13 cellular contexts compared by ENCODE assay signal in the genomic region with DNA sequence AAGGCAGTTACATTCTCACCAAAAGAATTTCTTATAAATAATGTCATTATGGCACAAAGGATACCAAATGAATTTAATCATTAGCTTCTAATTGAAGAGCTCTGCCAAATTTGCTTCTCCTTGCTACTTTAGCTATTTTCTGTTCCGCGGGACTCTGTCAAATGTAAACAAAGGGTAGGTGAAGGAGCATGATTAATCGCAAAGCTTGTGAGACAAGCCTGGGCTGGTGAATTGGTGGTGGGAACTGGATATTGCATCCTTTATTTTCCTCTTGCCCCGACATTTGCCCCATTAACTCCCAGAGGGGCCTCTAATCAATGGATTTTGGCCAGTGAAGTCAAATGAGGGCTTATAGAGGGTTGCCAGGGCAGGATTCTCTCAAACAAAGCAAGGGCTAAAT.
DNase-seq lines count a peak whose midpoint lies in the region; ATAC-seq and TF ChIP-seq lines count a peak whose summit lies in the region.
"Had no signal": no experiment of that assay in that cellular context is flagged by ENCODE, and none has a peak within 500 bp of the region (broad histone marks: within the 10 kb centered on the region; RNA-seq: fewer than 3 reads in every experiment).

No MANE protein-coding gene starts in this region.

- no peak overlapping the region for H2BK15ac ChIP-seq in neuronal stem cell (ENCODE audit: low read length)

- H3K79me1 ChIP-seq in neuronal stem cell (ENCODE audit: low read depth, low read length), result no peaks in the 10 kb centered on the region

- peaks cover 0 to 9% of the 10 kb centered on the region in 2 donors for H3K9me3 ChIP-seq in neuronal stem cell (replicated peaks in 1 of 2; ENCODE audit: control insufficient read depth in 2 of 2, insufficient read depth in 1 of 2, low read depth in 1 of 2, low read length in 2 of 2)

- H3K4me3 ChIP-seq in GM23338, result no peak overlapping the region
- no peak overlapping the region for H3K4me3 ChIP-seq in neuronal stem cell (ENCODE audit: low read length in 2 of 2)
- H3K4me3 ChIP-seq: GM12878 had no signal

- H3K36me3 ChIP-seq in GM23338 (ENCODE audit: insufficient read depth) (no peaks in the 10 kb centered on the region), neuronal stem cell (replicated peaks in 1 of 2; ENCODE audit: control insufficient read depth in 2 of 2, insufficient read depth in 2 of 2, low read length in 2 of 2) (no peaks in the 10 kb centered on the region)

- no peak overlapping the region for H2AFZ ChIP-seq in GM23338
- peak overlapping the region; percentile 65 for H2AFZ ChIP-seq in neuronal stem cell (ENCODE audit: low read length)

- H3K4me1 Mint-ChIP-seq in GM23338, result peaks cover 6% of the 10 kb centered on the region

- H3K79me2 ChIP-seq in GM23338 (replicated peaks; ENCODE audit: insufficient read depth), result no peaks in the 10 kb centered on the region

- H2BK12ac ChIP-seq in neuronal stem cell (ENCODE audit: low read length), result no peak overlapping the region

- H4K91ac ChIP-seq in neuronal stem cell (ENCODE audit: low read depth, low read length, poor library complexity), result no peak overlapping the region

- H3K9ac ChIP-seq in neuronal stem cell (ENCODE audit: low read depth, low read length, poor library complexity), result no peak overlapping the region

- ATAC-seq in GM23338 (peak; percentile 48; the same call in 2 of the 3 replicates), HG03139 (IDR thresholded peaks at IDR 0.05; ENCODE audit: unreplicated experiment) (no peak)
- ATAC-seq: GM12878; stimulated activated effector memory CD8-positive, alpha-beta T cell treated with anti-CD3 and anti-CD28 coated beads, Interleukin-12 subunit alpha, Interleukin-12 subunit beta, amount 100 ng/mL, for 72 hours; T-cell had no signal

- no peak overlapping the region for H2AK5ac ChIP-seq in neuronal stem cell (ENCODE audit: low read depth, low read length)

- WGBS in neuronal stem cell (ENCODE audit: extremely low coverage in 2 of 2, insufficient read length in 2 of 2, insufficient replicate concordance in 1 of 2), 2 donors, result no CpG with 5 or more reads among the region's 4 CpGs

- peaks cover 3% of the 10 kb centered on the region; the same call in 2 of the 3 replicates for H3K9me3 Mint-ChIP-seq in GM23338
- H3K9me3 Mint-ChIP-seq: stimulated activated effector memory CD8-positive, alpha-beta T cell treated with anti-CD3 and anti-CD28 coated beads, Interleukin-12 subunit alpha, Interleukin-12 subunit beta, amount 100 ng/mL, for 72 hours had no signal

- no peak overlapping the region for H3K4ac ChIP-seq in neuronal stem cell (ENCODE audit: low read length)

- H3K27me3 ChIP-seq in GM23338 (ENCODE audit: insufficient read depth) (no peaks in the 10 kb centered on the region), neuronal stem cell (ENCODE audit: control insufficient read depth in 3 of 3, insufficient read depth in 3 of 3, low read depth in 1 of 3, low read length in 3 of 3) (no peaks in the 10 kb centered on the region)

- TF ChIP-seq CTCF in GM23338 (conservative IDR thresholded peaks at IDR 0.05; ENCODE audit: low read depth in 2 of 2), result no peak

- H3K4me3 Mint-ChIP-seq in GM23338, result no peak overlapping the region
- H3K4me3 Mint-ChIP-seq: stimulated activated effector memory CD8-positive, alpha-beta T cell treated with anti-CD3 and anti-CD28 coated beads, Interleukin-12 subunit alpha, Interleukin-12 subunit beta, amount 100 ng/mL, for 72 hours had no signal

- peaks cover 2% of the 10 kb centered on the region for H3K27me3 Mint-ChIP-seq in GM23338 (ENCODE audit: insufficient read depth, low read depth, poor library complexity)

- no peak overlapping the region for H3K23ac ChIP-seq in neuronal stem cell (ENCODE audit: low read depth, low read length, poor library complexity)

- no peaks in the 10 kb centered on the region; the same call in 1 of the 2 replicates for H3K9me2 ChIP-seq in GM23338 (ENCODE audit: insufficient read depth)

- H2BK5ac ChIP-seq in neuronal stem cell (ENCODE audit: low read length), result no peak overlapping the region

- no peaks in the 10 kb centered on the region for H3F3A ChIP-seq in GM23338 (replicated peaks; ENCODE audit: low read depth)

- H3K4me2 ChIP-seq in GM23338 (no peak overlapping the region), neuronal stem cell (ENCODE audit: insufficient read depth, low read length, poor library complexity, severe bottlenecking) (no peak overlapping the region)

- DNase-seq in GM23338 (ENCODE audit: low spot score), result peak; percentile 21
- DNase-seq in NCI-H2171 (lab: John Stamatoyannopoulos, UW), result peak; percentile 55
- peak; percentile 36 for DNase-seq in epithelial cell of prostate (ENCODE audit: low read depth, low spot score)
- peak; percentile 21 for DNase-seq in neuronal stem cell (ENCODE audit: low spot score)
- no peak for DNase-seq in islet precursor cell
- no peak for DNase-seq in NCI-H187 (lab: John Stamatoyannopoulos, UW)
- DNase-seq: COR-L47, KG1, NCI-H524 treated with DMSO at 0.1 percent for 48 hours, T-cell had no signal

- no peak overlapping the region for H4K8ac ChIP-seq in neuronal stem cell (ENCODE audit: low read depth, low read length)

- H3K36me3 Mint-ChIP-seq in GM23338 (ENCODE audit: low read depth), result no peaks in the 10 kb centered on the region
- H3K36me3 Mint-ChIP-seq: stimulated activated effector memory CD8-positive, alpha-beta T cell treated with anti-CD3 and anti-CD28 coated beads, Interleukin-12 subunit alpha, Interleukin-12 subunit beta, amount 100 ng/mL, for 72 hours; T-cell had no signal

- no peak overlapping the region for H3K27ac Mint-ChIP-seq in GM23338
- H3K27ac Mint-ChIP-seq: stimulated activated effector memory CD8-positive, alpha-beta T cell treated with anti-CD3 and anti-CD28 coated beads, Interleukin-12 subunit alpha, Interleukin-12 subunit beta, amount 100 ng/mL, for 72 hours; T-cell had no signal

- no peaks in the 10 kb centered on the region for H4K20me1 ChIP-seq in GM23338 (replicated peaks; ENCODE audit: insufficient read depth)

- H3K18ac ChIP-seq in neuronal stem cell (ENCODE audit: low read length), result no peak overlapping the region

- H3K4me1 ChIP-seq in GM23338 (ENCODE audit: insufficient read depth) (no peaks in the 10 kb centered on the region), neuronal stem cell (ENCODE audit: control insufficient read depth in 2 of 2, insufficient read depth in 1 of 2, low read depth in 1 of 2, low read length in 2 of 2) (peaks cover 3 to 5% of the 10 kb centered on the region in 2 donors)

- H3K14ac ChIP-seq in neuronal stem cell (ENCODE audit: low read length), result no peak overlapping the region

- H2BK120ac ChIP-seq in neuronal stem cell (ENCODE audit: low read depth, low read length), result no peak overlapping the region

- no peak overlapping the region for H3K27ac ChIP-seq in GM23338 (ENCODE audit: low read depth)
- H3K27ac ChIP-seq in epithelial cell of prostate, result peak overlapping the region; percentile 43
- peak overlapping the region; percentile 50 for H3K27ac ChIP-seq in neuronal stem cell (replicated peaks; ENCODE audit: low read length)

Comparison
In these comparisons a context has a peak if more than half of its experiments do, and no peak if none do; other contexts are left out.
1. DNase-seq: peak in GM23338 (single experiment), NCI-H2171 (single experiment), epithelial cell of prostate (single experiment) and neuronal stem cell (single experiment); none in islet precursor cell (single experiment) and NCI-H187 (0 of 2).